ENCODE assay signal across 25 cellular contexts in the genomic region with DNA sequence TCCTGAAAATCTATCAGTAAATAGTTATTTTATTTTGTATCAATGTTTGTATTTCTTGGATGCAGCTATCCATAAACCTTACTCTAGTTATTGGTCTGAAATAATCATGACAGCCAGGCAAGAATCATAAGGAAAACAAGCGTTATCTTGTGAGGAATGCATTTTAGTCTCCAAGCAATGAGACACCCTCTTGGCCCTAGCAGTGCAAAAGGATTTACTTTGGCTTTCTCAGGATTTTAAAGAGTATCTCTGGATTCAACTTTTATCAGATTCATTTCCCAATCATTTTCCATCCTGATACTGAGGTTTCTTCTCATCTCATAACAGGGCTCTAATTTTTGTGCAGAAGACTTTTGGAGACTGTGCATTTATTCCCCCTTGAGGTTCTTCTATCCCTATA.
"Had no signal": no experiment of that assay in that cellular context is flagged by ENCODE, and none has a peak within 500 bp of the region (broad histone marks: within the 10 kb centered on the region; RNA-seq: fewer than 3 reads in every experiment).

No MANE protein-coding gene starts in this region.

- H3K36me3 ChIP-seq: SJCRH30 had no signal

- H3K4me3 ChIP-seq: body of pancreas, SJCRH30, SK-N-MC had no signal

- H3K27ac Mint-ChIP-seq: activated CD4-positive, alpha-beta T cell treated with anti-CD3 and anti-CD28 coated beads, Interleukin-2, amount 10 ng/mL, durations not matched to agents 24 days and 14 days; activated CD8-positive, alpha-beta T cell treated with anti-CD3 and anti-CD28 coated beads for 36 hours; activated naive CD4-positive, alpha-beta T cell treated with anti-CD3 and anti-CD28 coated beads, Interleukin-2, amount 50 U/mL, for 24 hours; activated naive CD8-positive, alpha-beta T cell treated with anti-CD3 and anti-CD28 coated beads, Interleukin-2, amount 10 ng/mL, durations not matched to agents 7 days and 5 days; activated T-cell treated with anti-CD3 and anti-CD28 coated beads, Interleukin-2, amount 50 U/mL, for 72 hours; activated T-helper 2 cell treated with anti-CD3 and anti-CD28 coated beads, Interferon-gamma antibody, Interleukin-2, Interleukin-4, amounts not matched to agents 10 μg/mL and 5 μg/mL and 100 μg/mL, durations not matched to agents 14 hours and 24 hours and 36 hours; IgD-negative memory B cell had no signal

- H3K27me3 ChIP-seq: body of pancreas, SJCRH30 had no signal

- H3K9me3 ChIP-seq: body of pancreas, SJCRH30 had no signal

- H3K4me3 Mint-ChIP-seq: activated CD4-positive, alpha-beta T cell treated with anti-CD3 and anti-CD28 coated beads, Interleukin-2, amount 10 ng/mL, durations not matched to agents 24 days and 14 days; activated CD8-positive, alpha-beta T cell treated with anti-CD3 and anti-CD28 coated beads for 36 hours; activated naive CD4-positive, alpha-beta T cell treated with anti-CD3 and anti-CD28 coated beads, Interleukin-2, amount 50 U/mL, for 24 hours; activated naive CD8-positive, alpha-beta T cell treated with anti-CD3 and anti-CD28 coated beads, Interleukin-2, amount 10 ng/mL, durations not matched to agents 7 days and 5 days; activated T-cell treated with anti-CD3 and anti-CD28 coated beads, Interleukin-2, amount 50 U/mL, for 72 hours; IgD-negative memory B cell had no signal

- H3K9me3 Mint-ChIP-seq: activated CD4-positive, alpha-beta T cell treated with anti-CD3 and anti-CD28 coated beads, Interleukin-2, amount 10 ng/mL, durations not matched to agents 24 days and 14 days; activated T-helper 2 cell treated with anti-CD3 and anti-CD28 coated beads, Interferon-gamma antibody, Interleukin-2, Interleukin-4, amounts not matched to agents 10 μg/mL and 5 μg/mL and 100 μg/mL, durations not matched to agents 14 hours and 24 hours and 36 hours had no signal

- H3K27me3 Mint-ChIP-seq: activated CD4-positive, alpha-beta T cell treated with anti-CD3 and anti-CD28 coated beads, Interleukin-2, amount 10 ng/mL, durations not matched to agents 24 days and 14 days; activated CD8-positive, alpha-beta T cell treated with anti-CD3 and anti-CD28 coated beads for 36 hours; activated naive CD8-positive, alpha-beta T cell treated with anti-CD3 and anti-CD28 coated beads, Interleukin-2, amount 10 ng/mL, durations not matched to agents 7 days and 5 days; IgD-negative memory B cell had no signal

- H3K4me1 Mint-ChIP-seq: activated CD4-positive, alpha-beta T cell treated with anti-CD3 and anti-CD28 coated beads, Interleukin-2, amount 10 ng/mL, durations not matched to agents 24 days and 14 days; activated naive CD4-positive, alpha-beta T cell treated with anti-CD3 and anti-CD28 coated beads, Interleukin-2, amount 50 U/mL, for 24 hours; activated naive CD8-positive, alpha-beta T cell treated with anti-CD3 and anti-CD28 coated beads, Interleukin-2, amount 10 ng/mL, durations not matched to agents 7 days and 5 days; IgD-negative memory B cell had no signal

- H3K27ac ChIP-seq: body of pancreas, SJCRH30, SK-N-MC had no signal

- H3K36me3 Mint-ChIP-seq: activated naive CD4-positive, alpha-beta T cell treated with anti-CD3 and anti-CD28 coated beads, Interleukin-2, amount 50 U/mL, for 24 hours; activated naive CD8-positive, alpha-beta T cell treated with anti-CD3 and anti-CD28 coated beads, Interleukin-2, amount 10 ng/mL, durations not matched to agents 7 days and 5 days; IgD-negative memory B cell had no signal

- DNase-seq: activated CD4-positive, alpha-beta T cell treated with anti-CD3 and anti-CD28 coated beads, Interleukin-2, amount 10 ng/mL, durations not matched to agents 24 days and 14 days; activated CD4-positive, alpha-beta T cell treated with anti-CD3 and anti-CD28 coated beads, Interleukin-2, amount 50 U/mL, for 4 hours; activated CD8-positive, alpha-beta T cell treated with anti-CD3 and anti-CD28 coated beads for 36 hours; activated gamma-delta T cell; activated naive CD4-positive, alpha-beta T cell treated with Interleukin-2 at 50 U/mL for 16 hours; activated naive CD8-positive, alpha-beta T cell treated with anti-CD3 and anti-CD28 coated beads, Interleukin-2, amount 10 ng/mL, durations not matched to agents 7 days and 5 days; activated T-cell treated with anti-CD3 and anti-CD28 coated beads, Interleukin-2, amount 50 U/mL, for 1 hour; activated T-cell treated with anti-CD3 and anti-CD28 coated beads, Interleukin-2, amount 50 U/mL, for 72 hours; anterior cingulate cortex; body of pancreas; central memory CD4-positive, alpha-beta T cell; KBM-7; NCI-H1105 treated with DMSO at 0.1 percent for 48 hours; NCI-H1436; NCI-H1694; NCI-H2029; NCI-H345; NCI-H524 treated with DMSO at 0.1 percent for 48 hours; SHP77; SJCRH30; T1000 had no signal

- H3K4me1 ChIP-seq: body of pancreas, SJCRH30 had no signal
